8 cellular contexts compared by ENCODE assay signal in the genomic region with DNA sequence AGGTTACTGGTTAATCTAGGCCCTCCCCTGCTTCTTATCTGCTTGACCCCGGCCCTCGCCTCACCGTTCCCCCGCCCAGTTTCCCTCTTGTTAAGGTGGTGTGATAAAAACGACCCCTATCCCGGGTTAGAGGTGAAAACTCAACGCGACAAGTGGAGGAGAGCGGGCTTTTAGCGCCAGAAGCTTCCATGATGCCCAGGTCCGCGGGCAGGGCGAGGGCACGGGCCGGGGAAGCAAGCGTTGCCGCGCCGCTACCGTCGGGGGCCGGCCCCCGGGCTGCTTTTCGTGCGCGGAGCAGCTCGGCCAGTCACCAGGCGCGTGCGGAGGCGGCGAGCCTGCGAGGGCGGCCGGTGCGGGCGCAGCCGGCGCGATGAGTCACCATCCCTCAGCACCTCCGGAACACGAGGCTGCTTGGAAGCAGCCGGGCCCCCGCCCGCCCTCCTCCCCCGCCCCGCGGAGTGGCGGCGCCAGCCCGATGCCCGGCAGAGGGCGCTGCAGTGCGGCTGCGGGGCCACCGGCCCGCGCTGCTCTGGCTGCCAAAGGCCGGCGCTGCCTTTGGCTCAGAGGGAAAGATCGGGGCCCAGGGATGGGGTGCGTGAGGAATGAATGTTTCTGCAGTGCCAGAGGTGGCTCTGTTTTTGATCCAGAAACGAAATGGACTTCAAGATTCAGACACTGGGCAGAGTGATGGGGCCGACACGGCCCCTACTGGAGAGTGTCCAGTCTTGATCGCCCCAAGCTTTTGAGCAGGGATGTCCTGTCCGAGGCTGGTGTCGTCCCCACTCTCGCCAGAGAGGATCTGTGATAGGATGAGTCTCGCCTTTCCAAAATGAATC.
DNase-seq lines count a peak whose midpoint lies in the region; ATAC-seq lines count a peak whose summit lies in the region.

No MANE protein-coding gene starts in this region.

- H3K27ac ChIP-seq in CD4-positive, CD25-positive, alpha-beta regulatory T cell (ENCODE audit: insufficient read depth, low read length, poor library complexity, severe bottlenecking): no peak overlapping the region
- H3K27ac ChIP-seq in HUES48 (ENCODE audit: low read depth, low read length) (peak overlapping the region; percentile 71), substantia nigra (ENCODE audit: low read depth, low read length, poor library complexity, severe bottlenecking) (no peak overlapping the region)

- H3K4me3 Mint-ChIP-seq in CD4-positive, CD25-positive, alpha-beta regulatory T cell: peak overlapping the region in 2 of 4 donors; percentile 27 to 54

- ATAC-seq in CD4-positive, CD25-positive, alpha-beta regulatory T cell (ENCODE audit: low read depth in 2 of 2): peak; percentile 96 to 97
- ATAC-seq in GM19452 (IDR thresholded peaks at IDR 0.05; ENCODE audit: unreplicated experiment): peak; percentile 50

- no peak overlapping the region for H3K4me3 ChIP-seq in CD4-positive, CD25-positive, alpha-beta regulatory T cell (ENCODE audit: low read depth, low read length)
- peak overlapping the region; percentile 22 for H3K4me3 ChIP-seq in HUES48 (ENCODE audit: low read depth, low read length)

- H3K4me1 ChIP-seq in CD4-positive, CD25-positive, alpha-beta regulatory T cell (ENCODE audit: control insufficient read depth, insufficient read depth, low read length, poor library complexity, severe bottlenecking): peaks cover 4% of the 10 kb centered on the region
- H3K4me1 ChIP-seq in HUES48 (ENCODE audit: control insufficient read depth, insufficient read depth, low read length): peaks cover 6% of the 10 kb centered on the region; the same call in 1 of the 2 replicates

- peak; percentile 67 to 80 (median 67) for DNase-seq in CD4-positive, CD25-positive, alpha-beta regulatory T cell
- DNase-seq in SIG-M5 treated with dmso at 0.1 percent for 504 hours (lab: John Stamatoyannopoulos, UW; ENCODE audit: unreplicated experiment) (peak; percentile 60), foreskin melanocyte (peak; percentile 67), occipital lobe (lab: John Stamatoyannopoulos, UW) (peak; percentile 75), substantia nigra (lab: John Stamatoyannopoulos, UW) (peak in 48 of 49 donors; percentile 1 to 87 (median 38))
- DNase-seq in activated gamma-delta T cell treated with anti-CD3 and anti-CD28 coated beads, Interleukin-2, amount 50 U/mL, for 16 hours (ENCODE audit: low read depth): peak; percentile 68

- H3K9ac ChIP-seq in HUES48 (ENCODE audit: low read depth, low read length): peak overlapping the region; percentile 25; the same call in 1 of the 2 replicates

- H3K9me3 Mint-ChIP-seq in CD4-positive, CD25-positive, alpha-beta regulatory T cell: peaks cover 0 to 3% (median 0%) of the 10 kb centered on the region in 7 donors

- peaks cover 34% of the 10 kb centered on the region for H3K27me3 Mint-ChIP-seq in CD4-positive, CD25-positive, alpha-beta regulatory T cell

- H3K36me3 Mint-ChIP-seq in CD4-positive, CD25-positive, alpha-beta regulatory T cell: no peaks in the 10 kb centered on the region

- no peak overlapping the region for H3K27ac Mint-ChIP-seq in CD4-positive, CD25-positive, alpha-beta regulatory T cell

- peaks cover 0 to 4% (median 2%) of the 10 kb centered on the region in 4 donors for H3K4me1 Mint-ChIP-seq in CD4-positive, CD25-positive, alpha-beta regulatory T cell

- H3K9me3 ChIP-seq in CD4-positive, CD25-positive, alpha-beta regulatory T cell (ENCODE audit: control insufficient read depth in 2 of 2, low read length in 2 of 2): no peaks in the 10 kb centered on the region
- H3K9me3 ChIP-seq in HUES48 (ENCODE audit: control insufficient read depth, insufficient read depth, low read length): peaks cover 12% of the 10 kb centered on the region

- H3K27me3 ChIP-seq in CD4-positive, CD25-positive, alpha-beta regulatory T cell (ENCODE audit: control insufficient read depth, insufficient read depth, low read length): peaks cover 6% of the 10 kb centered on the region
- peaks cover 14% of the 10 kb centered on the region for H3K27me3 ChIP-seq in HUES48 (ENCODE audit: control insufficient read depth, insufficient read depth, low read length)

- H3K36me3 ChIP-seq in CD4-positive, CD25-positive, alpha-beta regulatory T cell (ENCODE audit: control insufficient read depth, insufficient read depth, low read length): no peaks in the 10 kb centered on the region
- no peaks in the 10 kb centered on the region for H3K36me3 ChIP-seq in HUES48 (ENCODE audit: control insufficient read depth, insufficient read depth, low read length)
